In genomic region chr3:100106531-100107155, GRCh38 we compare ENCODE assay signal across 11 cellular contexts. TPM values are rescaled to one million over a fixed set of nuclear protein-coding genes. Genes with fewer than 3 reads are reported as not detected.
DNase-seq lines count a peak whose midpoint lies in the region; ATAC-seq and TF ChIP-seq lines count a peak whose summit lies in the region.
"Had no signal": no experiment of that assay in that cellular context is flagged by ENCODE, and none has a peak within 500 bp of the region (broad histone marks: within the 10 kb centered on the region; RNA-seq: fewer than 3 reads in every experiment).

No MANE protein-coding gene starts in this region.

- H3K9me3 ChIP-seq in heart left ventricle, result no peaks in the 10 kb centered on the region
- no peaks in the 10 kb centered on the region for H3K9me3 ChIP-seq in right cardiac atrium (ENCODE audit: control insufficient read depth, low read length)
- no peaks in the 10 kb centered on the region for H3K9me3 ChIP-seq in vagina
- H3K9me3 ChIP-seq in T-helper 17 cell (ENCODE audit: control insufficient read depth, low read length, poor library complexity, severe bottlenecking), result no peaks in the 10 kb centered on the region
- H3K9me3 ChIP-seq in lower lobe of right lung, result no peaks in the 10 kb centered on the region
- H3K9me3 ChIP-seq: BE2C had no signal

- peaks cover 2% of the 10 kb centered on the region for H3K36me3 Mint-ChIP-seq in T-helper 17 cell (ENCODE audit: low read depth)

- no peak overlapping the region for H3K4me3 ChIP-seq in heart left ventricle
- no peak overlapping the region for H3K4me3 ChIP-seq in right cardiac atrium (ENCODE audit: low read length)
- no peak overlapping the region for H3K4me3 ChIP-seq in vagina
- no peak overlapping the region for H3K4me3 ChIP-seq in lower lobe of right lung
- H3K4me3 ChIP-seq: skin epidermis had no signal

- TF ChIP-seq POLR2A in heart left ventricle (IDR thresholded peaks at IDR 0.05) (no peak), vagina (IDR thresholded peaks at IDR 0.05) (no peak)

- H3K27me3 ChIP-seq in heart left ventricle (no peaks in the 10 kb centered on the region), right cardiac atrium (ENCODE audit: control insufficient read depth, insufficient read depth) (no peaks in the 10 kb centered on the region), foreskin keratinocyte (no peaks in the 10 kb centered on the region), vagina (no peaks in the 10 kb centered on the region), lower lobe of right lung (ENCODE audit: low read depth) (no peaks in the 10 kb centered on the region)
- H3K27me3 ChIP-seq: BE2C had no signal

- no peak overlapping the region for H3K27ac Mint-ChIP-seq in T-helper 17 cell

- no peak for ATAC-seq in heart left ventricle
- no peak for ATAC-seq in right cardiac atrium
- ATAC-seq in foreskin keratinocyte, result peak; percentile 95
- no peak for ATAC-seq in T-helper 17 cell
- no peak for ATAC-seq in lower lobe of right lung

- DNase-seq in heart left ventricle (no peak), right cardiac atrium (no peak), foreskin keratinocyte (peak; percentile 58 to 84), vagina (ENCODE audit: extremely low spot score in 2 of 2) (no peak), T-helper 17 cell (no peak), lower lobe of right lung (no peak)
- no peak for DNase-seq in activated CD4-positive, CD25-positive, alpha-beta regulatory T cell (lab: John Stamatoyannopoulos, UW)
- DNase-seq: activated naive CD4-positive, alpha-beta T cell treated with anti-CD3 and anti-CD28 coated beads, Interleukin-2, amount 50 U/mL, for 16 hours had no signal

- H3K27me3 Mint-ChIP-seq in T-helper 17 cell, result no peaks in the 10 kb centered on the region

- no peak overlapping the region for H3K4me3 Mint-ChIP-seq in T-helper 17 cell

- intact Hi-C loops in heart left ventricle (cut with DNase I), result loop anchor here in 1 of 10 donors (5.0 kb wide), 2 partner anchors 34 to 51 kb away; no protein-coding TSS in a partner anchor
- intact Hi-C loops in right cardiac atrium (cut with DNase I), result no loop called here
- intact Hi-C loops in vagina (cut with DNase I), result no loop called here
- intact Hi-C loops in lower lobe of right lung (cut with DNase I), result no loop called here

- peaks cover 3 to 77% (median 38%) of the 10 kb centered on the region in 12 donors for H3K4me1 ChIP-seq in heart left ventricle
- peaks cover 3% of the 10 kb centered on the region for H3K4me1 ChIP-seq in right cardiac atrium (ENCODE audit: control insufficient read depth, insufficient read depth, low read length)
- peaks cover 23% of the 10 kb centered on the region for H3K4me1 ChIP-seq in foreskin keratinocyte
- H3K4me1 ChIP-seq in vagina, result peaks cover 57% of the 10 kb centered on the region
- H3K4me1 ChIP-seq in lower lobe of right lung, result peaks cover 40% of the 10 kb centered on the region

- TF ChIP-seq CTCF in heart left ventricle (IDR thresholded peaks at IDR 0.05) (no peak), VCaP (conservative IDR thresholded peaks at IDR 0.05) (no peak), foreskin keratinocyte (conservative IDR thresholded peaks at IDR 0.05) (no peak), vagina (IDR thresholded peaks at IDR 0.05) (no peak), lower lobe of right lung (IDR thresholded peaks at IDR 0.05) (no peak)

- H3K27ac ChIP-seq in heart left ventricle, result peak overlapping the region in 7 of 12 donors; percentile 0 to 48 (median 23)
- no peak overlapping the region for H3K27ac ChIP-seq in right cardiac atrium (ENCODE audit: low read length)
- 0 out of 2 replicates have a peak overlapping the region, but pooled peaks have one; percentile 62 for H3K27ac ChIP-seq in VCaP
- H3K27ac ChIP-seq in foreskin keratinocyte, result no peak overlapping the region
- peak overlapping the region; percentile 5 for H3K27ac ChIP-seq in vagina
- no peak overlapping the region for H3K27ac ChIP-seq in lower lobe of right lung

- H3K36me3 ChIP-seq in heart left ventricle (no peaks in the 10 kb centered on the region), vagina (no peaks in the 10 kb centered on the region), lower lobe of right lung (no peaks in the 10 kb centered on the region)
- H3K36me3 ChIP-seq: BE2C had no signal

- no peaks in the 10 kb centered on the region for H3K4me1 Mint-ChIP-seq in T-helper 17 cell

RNA-seq across cellular contexts. Expression of gene FILIP1L, which starts 7.7 kb away (rescaled TPM):
- total RNA-seq in heart left ventricle (100 to 1,000 TPM in 1 of 9 donors, 10 to 100 TPM in 8; 47.0 to 120 (median 77.4) TPM), right cardiac atrium (10 to 100 TPM; 53.6 to 88.3 (median 68.7) TPM), foreskin keratinocyte (21.1 and 22.6 TPM in 2 replicates), vagina (41.5 TPM), T-helper 17 cell (under 1 TPM in 1 of 2 donors, not detected in 1; 0.82 TPM), lower lobe of right lung (25.0 TPM)
- polyA plus RNA-seq in heart left ventricle (10 to 100 TPM; 18.2 to 77.3 TPM), right cardiac atrium (42.2 TPM), foreskin keratinocyte (8.7 and 9.8 TPM in 2 replicates)

Comparison
In these comparisons a context has a peak if more than half of its experiments do, and no peak if none do; other contexts are left out.
1. H3K27ac ChIP-seq: peak in heart left ventricle (7 of 12), VCaP (single experiment) and vagina (single experiment); none in right cardiac atrium (single experiment), foreskin keratinocyte (single experiment) and lower lobe of right lung (single experiment).
2. DNase-seq: peak in foreskin keratinocyte (2 of 2); none in heart left ventricle (0 of 5), right cardiac atrium (0 of 3), vagina (0 of 2), T-helper 17 cell (0 of 3), activated CD4-positive, CD25-positive, alpha-beta regulatory T cell (0 of 4) and lower lobe of right lung (single experiment).
3. RNA of gene FILIP1L, which starts 7.7 kb away (total RNA-seq): 53.6 to 88.3 TPM in right cardiac atrium, 47.0 to 120 TPM in heart left ventricle, 41.5 TPM in vagina (single experiment), 25.0 TPM in lower lobe of right lung (single experiment) and 21.1 to 22.6 TPM in foreskin keratinocyte; 0.82 TPM in T-helper 17 cell; every median in the first group is over 10 times any median in the second.